Comparison of ENCODE assay signal across 28 cellular contexts in genomic region chr7:54180796-54181195, GRCh38.
"Had no signal": no experiment of that assay in that cellular context is flagged by ENCODE, and none has a peak within 500 bp of the region (broad histone marks: within the 10 kb centered on the region; RNA-seq: fewer than 3 reads in every experiment).

No MANE protein-coding gene starts in this region.

- H3K36me3 Mint-ChIP-seq: activated CD4-positive, alpha-beta memory T cell treated with anti-CD3 and anti-CD28 coated beads for 36 hours; activated CD8-positive, alpha-beta memory T cell treated with anti-CD3 and anti-CD28 coated beads, Interleukin-2, amount 10 ng/mL, durations not matched to agents 7 days and 5 days; activated naive CD4-positive, alpha-beta T cell treated with anti-CD3 and anti-CD28 coated beads, Interleukin-2, amount 10 ng/mL, durations not matched to agents 7 days and 5 days; activated naive CD8-positive, alpha-beta T cell treated with anti-CD3 and anti-CD28 coated beads, Interleukin-2, amount 10 ng/mL, durations not matched to agents 7 days and 5 days had no signal

- H3K4me1 ChIP-seq: colonic mucosa, gastrocnemius medialis, heart left ventricle had no signal

- H3K36me3 ChIP-seq: brain microvascular endothelial cell, cardiac muscle cell, colonic mucosa, gastrocnemius medialis, heart left ventricle had no signal

- H3K27me3 ChIP-seq: brain microvascular endothelial cell, cardiac muscle cell, colonic mucosa, gastrocnemius medialis, heart left ventricle had no signal

- H3K4me1 Mint-ChIP-seq: activated CD4-positive, alpha-beta T cell treated with anti-CD3 and anti-CD28 coated beads for 36 hours; activated CD4-positive, alpha-beta T cell treated with anti-CD3 and anti-CD28 coated beads, Interleukin-2, amount 10 ng/mL, durations not matched to agents 24 days and 14 days; activated CD8-positive, alpha-beta memory T cell treated with anti-CD3 and anti-CD28 coated beads, Interleukin-2, amount 10 ng/mL, durations not matched to agents 7 days and 5 days; activated naive CD4-positive, alpha-beta T cell treated with anti-CD3 and anti-CD28 coated beads, Interleukin-2, amount 10 ng/mL, durations not matched to agents 7 days and 5 days; activated naive CD8-positive, alpha-beta T cell treated with anti-CD3 and anti-CD28 coated beads, Interleukin-2, amount 10 ng/mL, durations not matched to agents 7 days and 5 days had no signal

- H3K9me3 ChIP-seq: colonic mucosa, gastrocnemius medialis had no signal

- H3K4me3 Mint-ChIP-seq: activated CD4-positive, alpha-beta memory T cell treated with anti-CD3 and anti-CD28 coated beads for 36 hours; activated CD4-positive, alpha-beta T cell treated with anti-CD3 and anti-CD28 coated beads for 36 hours; activated CD4-positive, alpha-beta T cell treated with anti-CD3 and anti-CD28 coated beads, Interleukin-2, amount 10 ng/mL, durations not matched to agents 24 days and 14 days; activated CD8-positive, alpha-beta memory T cell treated with anti-CD3 and anti-CD28 coated beads, Interleukin-2, amount 10 ng/mL, durations not matched to agents 7 days and 5 days; activated CD8-positive, alpha-beta T cell treated with anti-CD3 and anti-CD28 coated beads, Interleukin-2, amount 10 ng/mL, durations not matched to agents 7 days and 5 days; activated naive CD4-positive, alpha-beta T cell treated with anti-CD3 and anti-CD28 coated beads, Interleukin-2, amount 10 ng/mL, durations not matched to agents 7 days and 5 days; activated naive CD8-positive, alpha-beta T cell treated with anti-CD3 and anti-CD28 coated beads, Interleukin-2, amount 10 ng/mL, durations not matched to agents 7 days and 5 days; activated T-cell treated with anti-CD3 and anti-CD28 coated beads, Interleukin-2, amount 50 U/mL, for 24 hours; activated T-cell treated with anti-CD3 and anti-CD28 coated beads, Interleukin-2, amount 50 U/mL, for 72 hours had no signal

- H3K27ac Mint-ChIP-seq: activated CD4-positive, alpha-beta memory T cell treated with anti-CD3 and anti-CD28 coated beads for 36 hours; activated CD4-positive, alpha-beta T cell treated with anti-CD3 and anti-CD28 coated beads for 36 hours; activated CD4-positive, alpha-beta T cell treated with anti-CD3 and anti-CD28 coated beads, Interleukin-2, amount 10 ng/mL, durations not matched to agents 24 days and 14 days; activated CD8-positive, alpha-beta memory T cell treated with anti-CD3 and anti-CD28 coated beads, Interleukin-2, amount 10 ng/mL, durations not matched to agents 7 days and 5 days; activated CD8-positive, alpha-beta T cell treated with anti-CD3 and anti-CD28 coated beads, Interleukin-2, amount 10 ng/mL, durations not matched to agents 7 days and 5 days; activated naive CD4-positive, alpha-beta T cell treated with anti-CD3 and anti-CD28 coated beads, Interleukin-2, amount 10 ng/mL, durations not matched to agents 7 days and 5 days; activated naive CD4-positive, alpha-beta T cell treated with anti-CD3 and anti-CD28 coated beads, Interleukin-2, amount 50 U/mL, for 72 hours; activated naive CD8-positive, alpha-beta T cell treated with anti-CD3 and anti-CD28 coated beads, Interleukin-2, amount 10 ng/mL, durations not matched to agents 7 days and 5 days; activated T-cell treated with anti-CD3 and anti-CD28 coated beads, Interleukin-2, amount 50 U/mL, for 24 hours; activated T-cell treated with anti-CD3 and anti-CD28 coated beads, Interleukin-2, amount 50 U/mL, for 72 hours had no signal

- H3K27ac ChIP-seq: brain microvascular endothelial cell, cardiac muscle cell, colonic mucosa, gastrocnemius medialis, heart left ventricle had no signal

- H3K4me3 ChIP-seq: cardiac muscle cell, colonic mucosa, gastrocnemius medialis, heart left ventricle had no signal

- ATAC-seq: activated CD4-positive, alpha-beta T cell treated with anti-CD3 and anti-CD28 coated beads for 36 hours; activated CD8-positive, alpha-beta memory T cell treated with anti-CD3 and anti-CD28 coated beads, Interleukin-2, amount 10 ng/mL, durations not matched to agents 7 days and 5 days; activated CD8-positive, alpha-beta T cell treated with anti-CD3 and anti-CD28 coated beads, Interleukin-2, amount 10 ng/mL, durations not matched to agents 7 days and 5 days; activated naive CD4-positive, alpha-beta T cell treated with anti-CD3 and anti-CD28 coated beads, Interleukin-2, amount 50 U/mL, for 72 hours; activated T-cell treated with anti-CD3 and anti-CD28 coated beads, Interleukin-2, amount 50 U/mL, for 72 hours; esophagus mucosa; gastrocnemius medialis; heart left ventricle had no signal

- H3K27me3 Mint-ChIP-seq: activated CD4-positive, alpha-beta memory T cell treated with anti-CD3 and anti-CD28 coated beads for 36 hours; activated CD4-positive, alpha-beta T cell treated with anti-CD3 and anti-CD28 coated beads for 36 hours; activated CD4-positive, alpha-beta T cell treated with anti-CD3 and anti-CD28 coated beads, Interleukin-2, amount 10 ng/mL, durations not matched to agents 24 days and 14 days; activated CD8-positive, alpha-beta memory T cell treated with anti-CD3 and anti-CD28 coated beads, Interleukin-2, amount 10 ng/mL, durations not matched to agents 7 days and 5 days; activated naive CD4-positive, alpha-beta T cell treated with anti-CD3 and anti-CD28 coated beads, Interleukin-2, amount 10 ng/mL, durations not matched to agents 7 days and 5 days; activated naive CD8-positive, alpha-beta T cell treated with anti-CD3 and anti-CD28 coated beads, Interleukin-2, amount 10 ng/mL, durations not matched to agents 7 days and 5 days; activated T-cell treated with anti-CD3 and anti-CD28 coated beads, Interleukin-2, amount 50 U/mL, for 24 hours had no signal

- DNase-seq: activated CD4-positive, alpha-beta memory T cell treated with anti-CD3 and anti-CD28 coated beads for 36 hours; activated CD4-positive, alpha-beta T cell treated with anti-CD3 and anti-CD28 coated beads for 36 hours; activated CD4-positive, alpha-beta T cell treated with anti-CD3 and anti-CD28 coated beads, Interleukin-2, amount 10 ng/mL, durations not matched to agents 24 days and 14 days; activated CD4-positive, CD25-positive, alpha-beta regulatory T cell; activated CD4-positive, CD25-positive, alpha-beta regulatory T cell treated with anti-CD3 and anti-CD28 coated beads, Interleukin-2, amount 50 U/mL, for 72 hours; activated CD8-positive, alpha-beta memory T cell treated with anti-CD3 and anti-CD28 coated beads, Interleukin-2, amount 10 ng/mL, durations not matched to agents 7 days and 5 days; activated CD8-positive, alpha-beta memory T cell treated with anti-CD3 and anti-CD28 coated beads, Interleukin-2, amount 50 U/mL, for 4 hours; activated CD8-positive, alpha-beta T cell treated with anti-CD3 and anti-CD28 coated beads, Interleukin-2, amount 10 ng/mL, durations not matched to agents 7 days and 5 days; activated gamma-delta T cell; activated naive CD4-positive, alpha-beta T cell; activated naive CD4-positive, alpha-beta T cell treated with anti-CD3 and anti-CD28 coated beads, Interleukin-2, amount 10 ng/mL, durations not matched to agents 7 days and 5 days; activated naive CD8-positive, alpha-beta T cell treated with anti-CD3 and anti-CD28 coated beads, Interleukin-2, amount 10 ng/mL, durations not matched to agents 7 days and 5 days; activated T-cell treated with anti-CD3 and anti-CD28 coated beads for 4 hours; activated T-cell treated with anti-CD3 and anti-CD28 coated beads, Interleukin-2, amount 50 U/mL, for 24 hours; activated T-cell treated with anti-CD3 and anti-CD28 coated beads, Interleukin-2, amount 50 U/mL, for 72 hours; brain microvascular endothelial cell; central memory CD4-positive, alpha-beta T cell; cerebellar nuclear complex; colonic mucosa; effector CD8-positive, alpha-beta T cell; foreskin fibroblast; gastrocnemius medialis; glutamatergic neuron; heart left ventricle; T-helper 2 cell had no signal
